Comparison of ENCODE assay signal across 18 cellular contexts in the genomic region with DNA sequence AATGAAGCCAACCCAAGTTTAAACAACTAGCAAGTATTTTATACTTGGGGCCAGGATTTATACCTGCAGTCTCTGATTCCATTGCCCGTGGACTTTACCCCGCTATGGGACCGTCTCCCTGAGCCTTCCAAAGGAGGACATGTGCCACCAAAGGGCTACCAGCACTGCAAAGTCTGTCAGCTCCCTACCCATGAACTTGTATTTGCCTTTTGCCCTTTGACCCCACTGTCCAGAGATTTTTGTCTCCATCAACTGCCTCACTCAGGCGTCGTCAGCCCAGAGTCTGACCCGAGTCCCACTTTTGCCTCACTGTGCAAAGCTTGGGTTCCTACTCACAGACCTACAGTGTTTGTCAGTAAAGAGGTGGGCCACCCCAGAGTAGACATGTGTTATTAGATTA. TPM values are rescaled to one million over a fixed set of nuclear protein-coding genes. Genes with fewer than 3 reads are reported as not detected.
DNase-seq lines count a peak whose midpoint lies in the region; ATAC-seq, FAIRE-seq and TF ChIP-seq lines count a peak whose summit lies in the region.
"Had no signal": no experiment of that assay in that cellular context is flagged by ENCODE, and none has a peak within 500 bp of the region (broad histone marks: within the 10 kb centered on the region; RNA-seq: fewer than 3 reads in every experiment).

No MANE protein-coding gene starts in this region.

- no peaks in the 10 kb centered on the region for H3K36me3 Mint-ChIP-seq in WTC11
- peaks cover 4% of the 10 kb centered on the region for H3K36me3 Mint-ChIP-seq in astrocyte (ENCODE audit: low read depth, unreplicated experiment)
- H3K36me3 Mint-ChIP-seq: CD14-positive monocyte; CD4-positive, alpha-beta memory T cell had no signal

- H4K20me1 ChIP-seq in astrocyte (ENCODE audit: insufficient read depth, low read length): no peaks in the 10 kb centered on the region

- H3K27me3 Mint-ChIP-seq in WTC11 (ENCODE audit: low read depth) (no peaks in the 10 kb centered on the region), astrocyte (ENCODE audit: low read depth, unreplicated experiment) (no peaks in the 10 kb centered on the region)
- H3K27me3 Mint-ChIP-seq: CD4-positive, alpha-beta memory T cell had no signal

- H3K9me3 Mint-ChIP-seq in WTC11: no peaks in the 10 kb centered on the region
- H3K9me3 Mint-ChIP-seq in astrocyte (ENCODE audit: unreplicated experiment): no peaks in the 10 kb centered on the region
- H3K9me3 Mint-ChIP-seq: CD14-positive monocyte, H9 had no signal

- no peak overlapping the region for H3K9ac ChIP-seq in astrocyte (ENCODE audit: low read length)
- H3K9ac ChIP-seq: BLaER1 had no signal

- DNase-seq in WTC11 (ENCODE audit: low spot score) (no peak), astrocyte (ENCODE audit: low read depth) (no peak), left lobe of liver (ENCODE audit: low spot score) (no peak), mucosa of gallbladder (ENCODE audit: low spot score) (peak; percentile 3), NCI-H1436 treated with DMSO at 0.1 percent for 48 hours (lab: John Stamatoyannopoulos, UW) (no peak), activated T-cell treated with anti-CD3 and anti-CD28 coated beads for 4 hours (no peak), COR-L47 (lab: John Stamatoyannopoulos, UW) (no peak)
- DNase-seq: 8988T; Calu3; CD4-positive, alpha-beta memory T cell; DMS79 treated with DMSO at 0.1 percent for 48 hours; GF-D8; H9 had no signal

- H3K27ac Mint-ChIP-seq in WTC11: 0 out of 2 replicates have a peak overlapping the region, but pooled peaks have one; percentile 26
- peak overlapping the region; percentile 69 for H3K27ac Mint-ChIP-seq in astrocyte (ENCODE audit: unreplicated experiment)
- H3K27ac Mint-ChIP-seq: CD14-positive monocyte had no signal

- no peaks in the 10 kb centered on the region for H3K79me2 ChIP-seq in astrocyte (ENCODE audit: insufficient read depth, low read length)

- POLR2A ChIA-PET in WTC11 (lab: Charles Lee): no interaction called here

- H2AFZ ChIP-seq in astrocyte (ENCODE audit: low read depth, low read length): no peak overlapping the region

- CTCF ChIA-PET in WTC11 (lab: Charles Lee): interaction anchor here (2.6 kb wide), 1 partner anchor 61 kb away, joined by 15 read pairs; no protein-coding TSS in a partner anchor

- no peak overlapping the region for H3K4me3 ChIP-seq in astrocyte (ENCODE audit: insufficient read depth, low read depth, low read length)
- H3K4me3 ChIP-seq: BLaER1 had no signal

- no peaks in the 10 kb centered on the region for H3K36me3 ChIP-seq in astrocyte (ENCODE audit: insufficient read depth, low read length)
- H3K36me3 ChIP-seq: BLaER1 had no signal

- H3K4me2 ChIP-seq in astrocyte (ENCODE audit: low read length): no peak overlapping the region
- H3K4me2 ChIP-seq: BLaER1 had no signal

- no peak overlapping the region for H3K4me3 Mint-ChIP-seq in WTC11
- no peak overlapping the region for H3K4me3 Mint-ChIP-seq in astrocyte (ENCODE audit: unreplicated experiment)
- H3K4me3 Mint-ChIP-seq: CD14-positive monocyte; CD4-positive, alpha-beta memory T cell; H9 had no signal

- H3K4me1 ChIP-seq in astrocyte (ENCODE audit: insufficient read depth, low read length): no peaks in the 10 kb centered on the region
- H3K4me1 ChIP-seq: BLaER1 had no signal

- ATAC-seq in WTC11: no peak
- peak; percentile 78 for ATAC-seq in left lobe of liver
- no peak for ATAC-seq in GM19023 (IDR thresholded peaks at IDR 0.05; ENCODE audit: unreplicated experiment)

- no peaks in the 10 kb centered on the region for H3K27me3 ChIP-seq in astrocyte (ENCODE audit: insufficient read depth, low read length)
- H3K27me3 ChIP-seq: BLaER1 had no signal

- H3K27ac ChIP-seq in astrocyte (ENCODE audit: low read depth, low read length): no peak overlapping the region
- H3K27ac ChIP-seq: BLaER1 had no signal

- H3K9me3 ChIP-seq in astrocyte (ENCODE audit: insufficient read depth, low read depth, low read length): no peaks in the 10 kb centered on the region
- H3K9me3 ChIP-seq: BLaER1 had no signal

- no peak for FAIRE-seq in astrocyte (lab: Jason Lieb, UNC)
- FAIRE-seq: H1, HTR-8/SVneo had no signal

- TF ChIP-seq CTCF in WTC11 (IDR thresholded peaks at IDR 0.05) (no peak), astrocyte (IDR thresholded peaks at IDR 0.05; ENCODE audit: insufficient read depth, low read depth, low read length) (no peak)

- peaks cover 4% of the 10 kb centered on the region; the same call in 1 of the 2 replicates for H3K4me1 Mint-ChIP-seq in WTC11
- H3K4me1 Mint-ChIP-seq in astrocyte (ENCODE audit: low read depth, unreplicated experiment): peaks cover 12% of the 10 kb centered on the region
- H3K4me1 Mint-ChIP-seq: CD14-positive monocyte; CD4-positive, alpha-beta memory T cell had no signal

TF ChIP-seq in WTC11, 78 proteins besides CTCF, POLR2A, EP300 and RAD21:
- TF ChIP-seq, protein P1, sequence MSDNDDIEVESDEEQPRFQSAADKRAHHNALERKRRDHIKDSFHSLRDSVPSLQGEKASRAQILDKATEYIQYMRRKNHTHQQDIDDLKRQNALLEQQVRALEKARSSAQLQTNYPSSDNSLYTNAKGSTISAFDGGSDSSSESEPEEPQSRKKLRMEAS (CRISPR knock-in tag; IDR thresholded peaks at IDR 0.05): no peak
- TF ChIP-seq NR1H2 (CRISPR knock-in tag; IDR thresholded peaks at IDR 0.05) (no peak), ZNF671 (CRISPR knock-in tag; IDR thresholded peaks at IDR 0.05) (no peak), ZNF396 (CRISPR knock-in tag; IDR thresholded peaks at IDR 0.05; ENCODE audit: borderline replicate concordance) (no peak), MYBL2 (CRISPR knock-in tag; IDR thresholded peaks at IDR 0.05) (no peak), NFYB (CRISPR knock-in tag; conservative IDR thresholded peaks at IDR 0.05; ENCODE audit: low read depth) (no peak), CBFB (CRISPR knock-in tag; IDR thresholded peaks at IDR 0.05; ENCODE audit: low read depth) (no peak), ETV6 (CRISPR knock-in tag; IDR thresholded peaks at IDR 0.05) (no peak), SP1 (CRISPR knock-in tag; conservative IDR thresholded peaks at IDR 0.05) (no peak), ELF4 (CRISPR knock-in tag; IDR thresholded peaks at IDR 0.05; ENCODE audit: low read depth) (no peak), RORB (CRISPR knock-in tag; IDR thresholded peaks at IDR 0.05) (no peak), NFATC4 (CRISPR knock-in tag; IDR thresholded peaks at IDR 0.05) (no peak), ZNF416 (CRISPR knock-in tag; IDR thresholded peaks at IDR 0.05) (no peak)
- TF ChIP-seq, protein P2, sequence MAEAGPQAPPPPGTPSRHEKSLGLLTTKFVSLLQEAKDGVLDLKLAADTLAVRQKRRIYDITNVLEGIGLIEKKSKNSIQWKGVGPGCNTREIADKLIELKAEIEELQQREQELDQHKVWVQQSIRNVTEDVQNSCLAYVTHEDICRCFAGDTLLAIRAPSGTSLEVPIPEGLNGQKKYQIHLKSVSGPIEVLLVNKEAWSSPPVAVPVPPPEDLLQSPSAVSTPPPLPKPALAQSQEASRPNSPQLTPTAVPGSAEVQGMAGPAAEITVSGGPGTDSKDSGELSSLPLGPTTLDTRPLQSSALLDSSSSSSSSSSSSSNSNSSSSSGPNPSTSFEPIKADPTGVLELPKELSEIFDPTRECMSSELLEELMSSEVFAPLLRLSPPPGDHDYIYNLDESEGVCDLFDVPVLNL (CRISPR knock-in tag; IDR thresholded peaks at IDR 0.05; ENCODE audit: borderline replicate concordance, low read depth): no peak
- TF ChIP-seq, protein P3, sequence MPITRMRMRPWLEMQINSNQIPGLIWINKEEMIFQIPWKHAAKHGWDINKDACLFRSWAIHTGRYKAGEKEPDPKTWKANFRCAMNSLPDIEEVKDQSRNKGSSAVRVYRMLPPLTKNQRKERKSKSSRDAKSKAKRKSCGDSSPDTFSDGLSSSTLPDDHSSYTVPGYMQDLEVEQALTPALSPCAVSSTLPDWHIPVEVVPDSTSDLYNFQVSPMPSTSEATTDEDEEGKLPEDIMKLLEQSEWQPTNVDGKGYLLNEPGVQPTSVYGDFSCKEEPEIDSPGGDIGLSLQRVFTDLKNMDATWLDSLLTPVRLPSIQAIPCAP (CRISPR knock-in tag; IDR thresholded peaks at IDR 0.05): no peak
- TF ChIP-seq, protein P4, sequence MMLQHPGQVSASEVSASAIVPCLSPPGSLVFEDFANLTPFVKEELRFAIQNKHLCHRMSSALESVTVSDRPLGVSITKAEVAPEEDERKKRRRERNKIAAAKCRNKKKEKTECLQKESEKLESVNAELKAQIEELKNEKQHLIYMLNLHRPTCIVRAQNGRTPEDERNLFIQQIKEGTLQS (CRISPR knock-in tag; conservative IDR thresholded peaks at IDR 0.05): no peak
- TF ChIP-seq, protein P5, sequence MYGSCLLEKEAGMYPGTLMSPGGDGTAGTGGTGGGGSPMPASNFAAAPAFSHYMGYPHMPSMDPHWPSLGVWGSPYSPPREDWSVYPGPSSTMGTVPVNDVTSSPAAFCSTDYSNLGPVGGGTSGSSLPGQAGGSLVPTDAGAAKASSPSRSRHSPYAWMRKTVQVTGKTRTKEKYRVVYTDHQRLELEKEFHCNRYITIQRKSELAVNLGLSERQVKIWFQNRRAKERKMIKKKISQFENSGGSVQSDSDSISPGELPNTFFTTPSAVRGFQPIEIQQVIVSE (CRISPR knock-in tag; IDR thresholded peaks at IDR 0.05; ENCODE audit: borderline replicate concordance): no peak
- TF ChIP-seq, protein P6, sequence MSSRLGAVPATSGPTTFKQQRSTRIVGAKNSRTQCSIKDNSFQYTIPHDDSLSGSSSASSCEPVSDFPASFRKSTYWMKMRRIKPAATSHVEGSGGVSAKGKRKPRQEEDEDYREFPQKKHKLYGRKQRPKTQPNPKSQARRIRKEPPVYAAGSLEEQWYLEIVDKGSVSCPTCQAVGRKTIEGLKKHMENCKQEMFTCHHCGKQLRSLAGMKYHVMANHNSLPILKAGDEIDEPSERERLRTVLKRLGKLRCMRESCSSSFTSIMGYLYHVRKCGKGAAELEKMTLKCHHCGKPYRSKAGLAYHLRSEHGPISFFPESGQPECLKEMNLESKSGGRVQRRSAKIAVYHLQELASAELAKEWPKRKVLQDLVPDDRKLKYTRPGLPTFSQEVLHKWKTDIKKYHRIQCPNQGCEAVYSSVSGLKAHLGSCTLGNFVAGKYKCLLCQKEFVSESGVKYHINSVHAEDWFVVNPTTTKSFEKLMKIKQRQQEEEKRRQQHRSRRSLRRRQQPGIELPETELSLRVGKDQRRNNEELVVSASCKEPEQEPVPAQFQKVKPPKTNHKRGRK (CRISPR knock-in tag; IDR thresholded peaks at IDR 0.05; ENCODE audit: borderline replicate concordance): no peak
- TF ChIP-seq, protein P7, sequence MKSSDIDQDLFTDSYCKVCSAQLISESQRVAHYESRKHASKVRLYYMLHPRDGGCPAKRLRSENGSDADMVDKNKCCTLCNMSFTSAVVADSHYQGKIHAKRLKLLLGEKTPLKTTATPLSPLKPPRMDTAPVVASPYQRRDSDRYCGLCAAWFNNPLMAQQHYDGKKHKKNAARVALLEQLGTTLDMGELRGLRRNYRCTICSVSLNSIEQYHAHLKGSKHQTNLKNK (CRISPR knock-in tag; IDR thresholded peaks at IDR 0.05): no peak
TF ChIP-seq in WTC11: peak in this region for 0.

RNA-seq across cellular contexts. Expression of a gene that starts 40.6 kb away (rescaled TPM):
- total RNA-seq in WTC11 (2021) (26.2 to 32.2 TPM (median 29.4 TPM) in 3 replicates), astrocyte (21.9 and 23.8 TPM in 2 replicates), left lobe of liver (9.7 TPM), mucosa of gallbladder (31.9 TPM)
